ENCODE assay signal across 13 cellular contexts in genomic region chr6:154962751-154963150, GRCh38. TPM values are rescaled to one million over a fixed set of nuclear protein-coding genes. Genes with fewer than 3 reads are reported as not detected.
DNase-seq lines count a peak whose midpoint lies in the region; ATAC-seq and TF ChIP-seq lines count a peak whose summit lies in the region.
"Had no signal": no experiment of that assay in that cellular context is flagged by ENCODE, and none has a peak within 500 bp of the region (broad histone marks: within the 10 kb centered on the region; RNA-seq: fewer than 3 reads in every experiment).

No MANE protein-coding gene starts in this region.

- ATAC-seq in HG03439 (IDR thresholded peaks at IDR 0.05; ENCODE audit: unreplicated experiment) (no peak), GM21576 (IDR thresholded peaks at IDR 0.05; ENCODE audit: unreplicated experiment) (no peak)

- H3K27me3 ChIP-seq in ACC112 (ENCODE audit: insufficient read depth, low read length) = no peaks in the 10 kb centered on the region
- no peaks in the 10 kb centered on the region for H3K27me3 ChIP-seq in brain microvascular endothelial cell (replicated peaks)
- H3K27me3 ChIP-seq: BE2C, neural progenitor cell had no signal

- peaks cover 11% of the 10 kb centered on the region for H3K4me1 ChIP-seq in ACC112 (ENCODE audit: control insufficient read depth, insufficient read depth, low read length, unreplicated experiment)
- H3K4me1 ChIP-seq: BE2C, neural progenitor cell had no signal

- TF ChIP-seq CTCF in brain microvascular endothelial cell (IDR thresholded peaks at IDR 0.05; ENCODE audit: low read depth, low read length, missing control alignments) = no peak

- H3K4me3 ChIP-seq in ACC112 (ENCODE audit: low read depth, low read length) (no peak overlapping the region), brain microvascular endothelial cell (ENCODE audit: low read depth, low read length) (no peak overlapping the region)
- H3K4me3 ChIP-seq: neural progenitor cell had no signal

- in situ Hi-C loops in brain microvascular endothelial cell (cut with HindIII; ENCODE audit: low pct_ligation_motif_present, low sequenced_read_pairs) = no loop called here

- H3K27ac ChIP-seq in ACC112 (ENCODE audit: low read depth, low read length) (peak overlapping the region; percentile 44; the same call in 1 of the 2 replicates), brain microvascular endothelial cell (no peak overlapping the region)
- H3K27ac ChIP-seq: neural progenitor cell had no signal

- H3K79me2 ChIP-seq in ACC112 (ENCODE audit: control insufficient read depth, insufficient read depth, low read length, unreplicated experiment) = no peaks in the 10 kb centered on the region

- H3K36me3 ChIP-seq in ACC112 (ENCODE audit: insufficient read depth, low read length) (no peaks in the 10 kb centered on the region), brain microvascular endothelial cell (replicated peaks) (no peaks in the 10 kb centered on the region)
- H3K36me3 ChIP-seq: BE2C, neural progenitor cell had no signal

- peak; percentile 38 for DNase-seq in HK-2 (ENCODE audit: unreplicated experiment)
- peak; percentile 73 for DNase-seq in brain microvascular endothelial cell
- DNase-seq in kidney glomerular epithelial cell (lab: John Stamatoyannopoulos, UW) = peak; percentile 82
- no peak for DNase-seq in SW480 (ENCODE audit: low spot score)
- no peak for DNase-seq in mucosa of gallbladder (ENCODE audit: low spot score)
- DNase-seq: activated naive CD4-positive, alpha-beta T cell; BE2C; effector CD8-positive, alpha-beta T cell; stimulated activated CD4-positive, alpha-beta T cell treated with anti-CD3 and anti-CD28 coated beads, Interleukin-2, amount 100 ng/mL, for 24 hours had no signal

- H2AFZ ChIP-seq in ACC112 (ENCODE audit: low read length, unreplicated experiment) = no peak overlapping the region
- H2AFZ ChIP-seq: neural progenitor cell had no signal

RNA-seq across cellular contexts. Expression of gene TIAM2, which starts 32.4 kb away (rescaled TPM):
- total RNA-seq in mucosa of gallbladder = 24.6 TPM

Comparison
In these comparisons a context has a peak if more than half of its experiments do, and no peak if none do; other contexts are left out.
1. DNase-seq: peak in HK-2 (single experiment), brain microvascular endothelial cell (single experiment) and kidney glomerular epithelial cell (single experiment); none in SW480 (single experiment) and mucosa of gallbladder (single experiment).